Comparison of ENCODE assay signal across 8 cellular contexts in genomic region chr19:41427647-41428480, GRCh38. TPM values are rescaled to one million over a fixed set of nuclear protein-coding genes. Genes with fewer than 3 reads are reported as not detected.
DNase-seq lines count a peak whose midpoint lies in the region; ATAC-seq and TF ChIP-seq lines count a peak whose summit lies in the region.

No MANE protein-coding gene starts in this region.

- TF ChIP-seq CTCF in RWPE1 (conservative IDR thresholded peaks at IDR 0.05; ENCODE audit: low read depth) (peak; percentile 14; the same call in 1 of the 2 replicates), hepatocyte (IDR thresholded peaks at IDR 0.05; ENCODE audit: poor library complexity) (peak; percentile 11), GM10266 (IDR thresholded peaks at IDR 0.05; ENCODE audit: control insufficient read depth, insufficient read depth, low read depth, missing control alignments) (no peak), osteocyte (IDR thresholded peaks at IDR 0.05) (no peak)

- H3K4me1 Mint-ChIP-seq in activated naive CD8-positive, alpha-beta T cell treated with anti-CD3 and anti-CD28 coated beads, Interleukin-2, amount 50 U/mL, for 24 hours: peaks cover 17% of the 10 kb centered on the region
- H3K4me1 Mint-ChIP-seq in osteocyte (ENCODE audit: unreplicated experiment): peaks cover 13% of the 10 kb centered on the region

- H3K4me3 ChIP-seq in hepatocyte: peak overlapping the region; percentile 32
- peak overlapping the region; percentile 49 to 65 (median 58) for H3K4me3 ChIP-seq in skeletal muscle tissue (ENCODE audit: low read length in 3 of 3)

- POLR2A ChIA-PET in RWPE1 (lab: Yijun Ruan, JAX; ENCODE audit: low non-redundant PET): interaction anchor here (1.7 kb wide), 1 partner anchor 12 kb away, joined by 5 read pairs; the partner anchor contains the start of gene DMAC2

- peaks cover 25% of the 10 kb centered on the region for H3K4me1 ChIP-seq in hepatocyte (ENCODE audit: insufficient read depth)
- H3K4me1 ChIP-seq in skeletal muscle tissue (ENCODE audit: control insufficient read depth in 3 of 3, insufficient read depth in 3 of 3, low read length in 3 of 3): peaks cover 36 to 53% (median 44%) of the 10 kb centered on the region in 3 donors

- H3K27me3 ChIP-seq in hepatocyte: no peaks in the 10 kb centered on the region
- no peaks in the 10 kb centered on the region for H3K27me3 ChIP-seq in skeletal muscle tissue (ENCODE audit: control insufficient read depth in 3 of 3, insufficient read depth in 3 of 3, low read length in 3 of 3)

- H3K9ac ChIP-seq in skeletal muscle tissue (ENCODE audit: low read depth in 1 of 3, low read length in 3 of 3): peak overlapping the region; percentile 38 to 75 (median 51)

- H3K36me3 ChIP-seq in hepatocyte (replicated peaks; ENCODE audit: insufficient read depth, low read depth): no peaks in the 10 kb centered on the region
- H3K36me3 ChIP-seq in skeletal muscle tissue (ENCODE audit: control insufficient read depth in 3 of 3, insufficient read depth in 3 of 3, low read length in 3 of 3): peaks cover 37 to 49% (median 47%) of the 10 kb centered on the region in 3 donors

- peak overlapping the region; percentile 82 for H3K27ac Mint-ChIP-seq in activated naive CD8-positive, alpha-beta T cell treated with anti-CD3 and anti-CD28 coated beads, Interleukin-2, amount 50 U/mL, for 24 hours
- no peak overlapping the region for H3K27ac Mint-ChIP-seq in osteocyte (ENCODE audit: unreplicated experiment)

- peaks cover 41% of the 10 kb centered on the region for H3K79me2 ChIP-seq in hepatocyte

- no peaks in the 10 kb centered on the region for H3K9me3 Mint-ChIP-seq in activated naive CD8-positive, alpha-beta T cell treated with anti-CD3 and anti-CD28 coated beads, Interleukin-2, amount 50 U/mL, for 24 hours
- no peaks in the 10 kb centered on the region for H3K9me3 Mint-ChIP-seq in osteocyte (ENCODE audit: unreplicated experiment)

- H3K9me3 ChIP-seq in hepatocyte (ENCODE audit: low read depth) (no peaks in the 10 kb centered on the region), skeletal muscle tissue (ENCODE audit: control insufficient read depth in 3 of 3, low read length in 3 of 3) (no peaks in the 10 kb centered on the region)

- H3K27me3 Mint-ChIP-seq in activated naive CD8-positive, alpha-beta T cell treated with anti-CD3 and anti-CD28 coated beads, Interleukin-2, amount 50 U/mL, for 24 hours: no peaks in the 10 kb centered on the region
- H3K27me3 Mint-ChIP-seq in osteocyte (ENCODE audit: unreplicated experiment): no peaks in the 10 kb centered on the region

- H3K27ac ChIP-seq in RWPE1 (peak overlapping the region; percentile 96), hepatocyte (peak overlapping the region; percentile 97), skeletal muscle tissue (ENCODE audit: low read depth, low read length) (peak overlapping the region; percentile 65)

- peak overlapping the region; percentile 69 for H3K4me3 Mint-ChIP-seq in activated naive CD8-positive, alpha-beta T cell treated with anti-CD3 and anti-CD28 coated beads, Interleukin-2, amount 50 U/mL, for 24 hours
- no peak overlapping the region for H3K4me3 Mint-ChIP-seq in osteocyte (ENCODE audit: unreplicated experiment)

- no peaks in the 10 kb centered on the region for H3K9me2 ChIP-seq in hepatocyte (replicated peaks; ENCODE audit: insufficient read depth)

- H2AFZ ChIP-seq in hepatocyte: peak overlapping the region; percentile 64

- H3K36me3 Mint-ChIP-seq in activated naive CD8-positive, alpha-beta T cell treated with anti-CD3 and anti-CD28 coated beads, Interleukin-2, amount 50 U/mL, for 24 hours (ENCODE audit: low read depth): peaks cover 11% of the 10 kb centered on the region
- H3K36me3 Mint-ChIP-seq in osteocyte (ENCODE audit: unreplicated experiment): no peaks in the 10 kb centered on the region

- 12% methylated on average over 15 of the region's 23 CpGs for WGBS in hepatocyte (ENCODE audit: low lambda C conversion rate, missing lambda C conversion rate)

- ATAC-seq in activated naive CD8-positive, alpha-beta T cell treated with anti-CD3 and anti-CD28 coated beads, Interleukin-2, amount 50 U/mL, for 24 hours: peak; percentile 57

- in situ Hi-C loops in G401 (cut with HindIII; ENCODE audit: low sequenced_read_pairs): no loop called here

- CTCF ChIA-PET in RWPE1 (lab: Yijun Ruan, JAX): interaction anchor here (0.6 to 0.9 kb wide), 2 partner anchors 63 to 135 kb away, joined by 3 read pairs; partner anchors contain the start of gene B9D2

- peak; percentile 30 for DNase-seq in G401 (ENCODE audit: low spot score)
- peak; percentile 27 for DNase-seq in RWPE1 (ENCODE audit: low spot score)
- DNase-seq in activated naive CD8-positive, alpha-beta T cell treated with anti-CD3 and anti-CD28 coated beads, Interleukin-2, amount 50 U/mL, for 24 hours: peak; percentile 38
- DNase-seq in hepatocyte (ENCODE audit: low spot score): peak; percentile 68
- no peak for DNase-seq in GM10266 (ENCODE audit: extremely low spot score)
- DNase-seq in NCI-H2081 (lab: John Stamatoyannopoulos, UW): no peak
- no peak for DNase-seq in osteocyte (ENCODE audit: extremely low spot score, unreplicated experiment)

- H3K4me2 ChIP-seq in hepatocyte: peak overlapping the region; percentile 96

- H4K20me1 ChIP-seq in hepatocyte (ENCODE audit: insufficient read depth, poor library complexity, severe bottlenecking): no peaks in the 10 kb centered on the region

RNA-seq across cellular contexts. Expression of gene B3GNT8, which starts 0.7 kb away (rescaled TPM):
- total RNA-seq in G401 (2014; rRNA removed; shearing (Covaris generic)): not detected in 2 replicates
- 5.3 and 9.2 TPM in 2 replicates for total RNA-seq in hepatocyte
- 14.6 and 17.7 TPM in 2 replicates for polyA plus RNA-seq in hepatocyte
- 0.52 TPM for total RNA-seq in skeletal muscle tissue
- total RNA-seq in osteocyte: 0.35 and 1.5 TPM in 2 replicates

RNA-seq across cellular contexts. Expression of gene DMAC2, which starts 11.8 kb away (rescaled TPM):
- total RNA-seq in G401 (2014; rRNA removed; shearing (Covaris generic)): 74.2 and 82.2 TPM in 2 replicates
- total RNA-seq in hepatocyte: 54.7 and 62.0 TPM in 2 replicates
- polyA plus RNA-seq in hepatocyte: 63.9 and 66.8 TPM in 2 replicates
- total RNA-seq in skeletal muscle tissue: 23.5 TPM
- 33.3 and 33.8 TPM in 2 replicates for total RNA-seq in osteocyte

RNA-seq across cellular contexts. Expression of gene ERICH4, which starts 15.1 kb away (rescaled TPM):
- not detected in 2 replicates for total RNA-seq in G401 (2014; rRNA removed; shearing (Covaris generic))
- total RNA-seq in hepatocyte (2.3 and 3.7 TPM in 2 replicates), skeletal muscle tissue (not detected), osteocyte (not detected in 2 replicates)
- polyA plus RNA-seq in hepatocyte: 1.1 and 4.3 TPM in 2 replicates

RNA-seq across cellular contexts. Expression of gene BCKDHA, which starts 30.2 kb away (rescaled TPM):
- 90.1 and 111 TPM in 2 replicates for total RNA-seq in G401 (2014; rRNA removed; shearing (Covaris generic))
- 28.1 and 30.3 TPM in 2 replicates for total RNA-seq in hepatocyte
- polyA plus RNA-seq in hepatocyte: 30.3 and 39.6 TPM in 2 replicates
- total RNA-seq in skeletal muscle tissue: 46.4 TPM
- 12.5 and 19.8 TPM in 2 replicates for total RNA-seq in osteocyte

RNA-seq across cellular contexts. Expression of gene EXOSC5, which starts 30.7 kb away (rescaled TPM):
- 57.0 and 71.8 TPM in 2 replicates for total RNA-seq in G401 (2014; rRNA removed; shearing (Covaris generic))
- 7.4 and 13.7 TPM in 2 replicates for total RNA-seq in hepatocyte
- 21.2 and 22.4 TPM in 2 replicates for polyA plus RNA-seq in hepatocyte
- 13.0 TPM for total RNA-seq in skeletal muscle tissue
- total RNA-seq in osteocyte: 10.6 and 11.6 TPM in 2 replicates

Comparison
In these comparisons a context has a peak if more than half of its experiments do, and no peak if none do; other contexts are left out.
1. DNase-seq: peak in G401 (single experiment), RWPE1 (single experiment), activated naive CD8-positive, alpha-beta T cell treated with anti-CD3 and anti-CD28 coated beads, Interleukin-2, amount 50 U/mL, for 24 hours (single experiment) and hepatocyte (single experiment); none in GM10266 (single experiment), NCI-H2081 (0 of 2) and osteocyte (single experiment).
2. CTCF ChIP-seq: peak in RWPE1 (single experiment) and hepatocyte (single experiment); none in GM10266 (single experiment) and osteocyte (single experiment).
3. Peak in every context shown above with its lines, with median percentiles within 50 percentile points of each other: H3K27ac ChIP-seq.